In genomic region chr5:134432677-134433359, GRCh38 we compare ENCODE assay signal across 16 cellular contexts. TPM values are rescaled to one million over a fixed set of nuclear protein-coding genes. Genes with fewer than 3 reads are reported as not detected.
DNase-seq lines count a peak whose midpoint lies in the region; ATAC-seq, FAIRE-seq and TF ChIP-seq lines count a peak whose summit lies in the region.
"Had no signal": no experiment of that assay in that cellular context is flagged by ENCODE, and none has a peak within 500 bp of the region (broad histone marks: within the 10 kb centered on the region; RNA-seq: fewer than 3 reads in every experiment).

No MANE protein-coding gene starts in this region.

- H3K9me1 ChIP-seq in IMR-90 (ENCODE audit: insufficient read depth, low read length), result peaks cover 8% of the 10 kb centered on the region

- H2BK20ac ChIP-seq in IMR-90 (ENCODE audit: low read depth, low read length), result no peak overlapping the region

- no peak overlapping the region for H3K9ac ChIP-seq in IMR-90 (ENCODE audit: low read depth, low read length)
- no peak overlapping the region for H3K9ac ChIP-seq in astrocyte (ENCODE audit: low read length)

- no peak overlapping the region for H3K23ac ChIP-seq in IMR-90 (ENCODE audit: low read depth, low read length)

- WGBS in IMR-90 (ENCODE audit: extremely low coverage in 2 of 2, insufficient read length in 1 of 2), 2 experiments, result 80% methylated on average over 2 of the region's 14 CpGs; no CpG with 5 or more reads in 1 of the 2 experiments
- 34% methylated on average over 14 of the region's 14 CpGs for WGBS in right lobe of liver (ENCODE audit: insufficient coverage, low coverage, low lambda C conversion rate, missing lambda C conversion rate)

- H3K4me1 ChIP-seq in IMR-90 (ENCODE audit: control insufficient read depth, insufficient read depth, low read length) (peaks cover 18% of the 10 kb centered on the region), astrocyte (ENCODE audit: insufficient read depth, low read length) (peaks cover 19% of the 10 kb centered on the region), right lobe of liver (peaks cover 0 to 17% (median 7%) of the 10 kb centered on the region in 4 donors)

- H3K36me3 Mint-ChIP-seq in astrocyte (ENCODE audit: low read depth, unreplicated experiment), result no peaks in the 10 kb centered on the region
- H3K36me3 Mint-ChIP-seq: natural killer cell treated with Interleukin-12 subunit alpha and Interleukin-12 subunit beta and Interleukin-15 and Interleukin-18, amount 100 ng/mL, for 72 hours had no signal

- H4K8ac ChIP-seq in IMR-90 (ENCODE audit: low read depth in 2 of 2, low read length in 2 of 2), result peak overlapping the region in 1 of 2 experiments; percentile 4; a peak in 1 of 4 replicates

- H3K9me3 Mint-ChIP-seq in astrocyte (ENCODE audit: unreplicated experiment), result no peaks in the 10 kb centered on the region
- H3K9me3 Mint-ChIP-seq: natural killer cell treated with Interleukin-12 subunit alpha and Interleukin-12 subunit beta and Interleukin-15 and Interleukin-18, amount 100 ng/mL, for 72 hours had no signal

- H2AFZ ChIP-seq in IMR-90 (replicated peaks; ENCODE audit: low read length, poor library complexity), result peak overlapping the region; percentile 28
- no peak overlapping the region for H2AFZ ChIP-seq in astrocyte (ENCODE audit: low read depth, low read length)

- ATAC-seq in IMR-90 (ENCODE audit: low read depth), result no peak
- peak; percentile 8 to 60 (median 35) for ATAC-seq in right lobe of liver
- no peak for ATAC-seq in Right ventricle myocardium inferior
- ATAC-seq: natural killer cell treated with Interleukin-12 subunit alpha and Interleukin-12 subunit beta and Interleukin-15 and Interleukin-18, amount 100 ng/mL, for 72 hours had no signal

- intact Hi-C loops in IMR-90 (cut with micrococcal nuclease), result no loop called here
- intact Hi-C loops in right lobe of liver (cut with DNase I), result loop anchor here in 1 of 2 donors (5.0 kb wide), 1 partner anchor 34 kb away; no protein-coding TSS in a partner anchor
- intact Hi-C loops in Right ventricle myocardium inferior (cut with DNase I), result no loop called here

- no peaks in the 10 kb centered on the region for H3K79me2 ChIP-seq in astrocyte (ENCODE audit: insufficient read depth, low read length)

- H2AK5ac ChIP-seq in IMR-90 (ENCODE audit: low read depth, low read length), result peak overlapping the region; percentile 11; the same call in 1 of the 2 replicates

- peak overlapping the region; percentile 59 for H3K27ac Mint-ChIP-seq in astrocyte (ENCODE audit: unreplicated experiment)
- H3K27ac Mint-ChIP-seq: natural killer cell treated with Interleukin-12 subunit alpha and Interleukin-12 subunit beta and Interleukin-15 and Interleukin-18, amount 100 ng/mL, for 72 hours had no signal

- H3K27ac ChIP-seq in IMR-90 (ENCODE audit: insufficient read depth, low read length) (no peak overlapping the region), astrocyte (ENCODE audit: low read depth, low read length) (no peak overlapping the region), right lobe of liver (peak overlapping the region in 2 of 3 donors; percentile 30 to 70)
- H3K27ac ChIP-seq: left ventricle myocardium inferior, SJSA1 had no signal

- H4K5ac ChIP-seq in IMR-90 (ENCODE audit: low read depth, low read length), result no peak overlapping the region; the same call in 1 of the 2 replicates

- H3K4me2 ChIP-seq in IMR-90 (ENCODE audit: low read depth, low read length), result no peak overlapping the region
- H3K4me2 ChIP-seq in astrocyte (ENCODE audit: low read length), result peak overlapping the region; percentile 45

- TF ChIP-seq RAD21 in IMR-90 (IDR thresholded peaks at IDR 0.05; ENCODE audit: low read length), result no peak

- H2AK9ac ChIP-seq in IMR-90 (replicated peaks; ENCODE audit: low read depth, low read length, poor library complexity), result peak overlapping the region; percentile 22

- no peak for FAIRE-seq in astrocyte (lab: Jason Lieb, UNC)
- FAIRE-seq: A204.1 had no signal

- 0 out of 4 replicates have a peak, but pooled peaks cover 0 to 6% of the 10 kb centered on the region in 2 experiments for H3K79me1 ChIP-seq in IMR-90 (ENCODE audit: low read depth in 1 of 2, low read length in 2 of 2)

- no peak for TF ChIP-seq CTCF in IMR-90 (conservative IDR thresholded peaks at IDR 0.05; ENCODE audit: low read depth, low read length)
- TF ChIP-seq CTCF in astrocyte (IDR thresholded peaks at IDR 0.05; ENCODE audit: insufficient read depth, low read depth, low read length), result no peak
- no peak for TF ChIP-seq CTCF in right lobe of liver (IDR thresholded peaks at IDR 0.05)

- no peaks in the 10 kb centered on the region for H3K27me3 ChIP-seq in IMR-90 (ENCODE audit: control insufficient read depth, insufficient read depth, low read length)
- H3K27me3 ChIP-seq in astrocyte (ENCODE audit: insufficient read depth, low read length), result no peaks in the 10 kb centered on the region
- no peaks in the 10 kb centered on the region for H3K27me3 ChIP-seq in right lobe of liver
- H3K27me3 ChIP-seq: SJSA1 had no signal

- in situ Hi-C loops in IMR-90 (cut with MboI; ENCODE audit: low sequenced_read_pairs), result no loop called here

- no peak overlapping the region for H3K4me3 Mint-ChIP-seq in astrocyte (ENCODE audit: unreplicated experiment)
- H3K4me3 Mint-ChIP-seq: natural killer cell treated with Interleukin-12 subunit alpha and Interleukin-12 subunit beta and Interleukin-15 and Interleukin-18, amount 100 ng/mL, for 72 hours had no signal

- H4K91ac ChIP-seq in IMR-90 (ENCODE audit: insufficient read depth, low read depth, low read length), result no peak overlapping the region

- H3K27me3 Mint-ChIP-seq in astrocyte (ENCODE audit: low read depth, unreplicated experiment), result no peaks in the 10 kb centered on the region

- H3K36me3 ChIP-seq in IMR-90 (ENCODE audit: control insufficient read depth, insufficient read depth, low read length) (no peaks in the 10 kb centered on the region), astrocyte (ENCODE audit: insufficient read depth, low read length) (no peaks in the 10 kb centered on the region), right lobe of liver (no peaks in the 10 kb centered on the region)
- H3K36me3 ChIP-seq: left ventricle myocardium inferior, SJSA1 had no signal

- CTCF ChIA-PET in IMR-90 (lab: Yijun Ruan, JAX), result interaction anchor here (0.5 kb wide), 1 partner anchor 397 kb away, joined by 3 read pairs; no protein-coding TSS in a partner anchor

- H2BK120ac ChIP-seq in IMR-90 (ENCODE audit: low read depth, low read length), result peak overlapping the region; percentile 9

- POLR2A ChIA-PET in IMR-90 (lab: Charles Lee; ENCODE audit: unreplicated experiment), result no interaction called here

- H4K20me1 ChIP-seq in IMR-90 (ENCODE audit: insufficient read depth, low read length), result no peaks in the 10 kb centered on the region
- H4K20me1 ChIP-seq in astrocyte (ENCODE audit: insufficient read depth, low read length), result no peaks in the 10 kb centered on the region

- no peak overlapping the region for H2BK15ac ChIP-seq in IMR-90 (ENCODE audit: low read depth, low read length)

- no peaks in the 10 kb centered on the region for H3K9me3 ChIP-seq in IMR-90 (ENCODE audit: control insufficient read depth, insufficient read depth, low read length)
- no peaks in the 10 kb centered on the region for H3K9me3 ChIP-seq in astrocyte (ENCODE audit: insufficient read depth, low read depth, low read length)
- H3K9me3 ChIP-seq in right lobe of liver, result no peaks in the 10 kb centered on the region
- H3K9me3 ChIP-seq: left ventricle myocardium inferior, SJSA1 had no signal

- no peak overlapping the region for H2BK5ac ChIP-seq in IMR-90 (ENCODE audit: low read depth, low read length, poor library complexity, severe bottlenecking)

- peaks cover 32% of the 10 kb centered on the region for H3K4me1 Mint-ChIP-seq in astrocyte (ENCODE audit: low read depth, unreplicated experiment)

- TF ChIP-seq POLR2A in IMR-90 (IDR thresholded peaks at IDR 0.05; ENCODE audit: low read depth, low read length) (no peak), right lobe of liver (IDR thresholded peaks at IDR 0.05) (no peak)

- H3K4me3 ChIP-seq in IMR-90 (ENCODE audit: insufficient read depth, low read depth, low read length), result no peak overlapping the region
- H3K4me3 ChIP-seq in astrocyte (ENCODE audit: insufficient read depth, low read depth, low read length), result no peak overlapping the region
- H3K4me3 ChIP-seq in right lobe of liver, result no peak overlapping the region
- H3K4me3 ChIP-seq: left ventricle myocardium inferior, SJSA1 had no signal

- H3K4ac ChIP-seq in IMR-90 (ENCODE audit: low read depth, low read length), result no peak overlapping the region

- dilution Hi-C loops in IMR-90 (cut with HindIII; ENCODE audit: low sequenced_read_pairs, unreplicated experiment), result no loop called here

- DNase-seq in NCI-H2196 (lab: John Stamatoyannopoulos, UW; ENCODE audit: unreplicated experiment), result peak; percentile 44
- no peak for DNase-seq in NCI-H2196 treated with DMSO at 0.1 percent for 48 hours (lab: John Stamatoyannopoulos, UW; ENCODE audit: unreplicated experiment)
- peak; percentile 67 for DNase-seq in IMR-90
- peak; percentile 38 for DNase-seq in astrocyte (ENCODE audit: low read depth)
- DNase-seq in right lobe of liver, result no peak
- DNase-seq in stimulated activated naive CD4-positive, alpha-beta T cell treated with Interleukin-2 at 50 U/mL for 16 hours (lab: John Stamatoyannopoulos, UW), result no peak
- no peak for DNase-seq in ureter (ENCODE audit: low spot score)
- DNase-seq in Right ventricle myocardium inferior (ENCODE audit: missing footprints), result no peak
- DNase-seq: activated naive CD4-positive, alpha-beta T cell treated with Interleukin-2 at 50 U/mL for 16 hours; glutamatergic neuron; left ventricle myocardium inferior; MV-4-11; NCI-H82 had no signal

- H3K56ac ChIP-seq in IMR-90 (ENCODE audit: extremely low read depth, insufficient read depth, low read length), result no peak overlapping the region

- H3K14ac ChIP-seq in IMR-90 (replicated peaks; ENCODE audit: low read depth, low read length), result no peak overlapping the region

- BruUV-seq in IMR-90 (replicated peaks; lab: Mats Ljungman, UMichigan), result no TSS peak

- H3K18ac ChIP-seq in IMR-90 (ENCODE audit: low read depth, low read length), result 0 out of 2 replicates have a peak overlapping the region, but pooled peaks have one; percentile 9

TF ChIP-seq in IMR-90, 13 proteins besides CTCF, POLR2A, EP300 and RAD21:
- no peak for TF ChIP-seq SMC3 (IDR thresholded peaks at IDR 0.05; ENCODE audit: low read depth, low read length)
- 0 out of 2 replicates have a peak, but pooled peaks have one; percentile 12 for TF ChIP-seq FOS (IDR thresholded peaks at IDR 0.05; ENCODE audit: low read depth, low read length)
TF ChIP-seq in IMR-90: peak in this region for 1.

RNA-seq across cellular contexts. Expression of gene CDKN2AIPNL, which starts 21.1 kb away (rescaled TPM):
- total RNA-seq in IMR-90 (2012; rRNA removed) (18.1 and 27.5 TPM in 2 replicates), astrocyte (22.1 and 22.8 TPM in 2 replicates), right lobe of liver (10 to 100 TPM in 2 of 6 experiments, 1 to 10 TPM in 4; 5.1 to 10.8 (median 7.8) TPM), ureter (23.5 TPM), Right ventricle myocardium inferior (45.7 TPM)
- polyA plus RNA-seq in IMR-90 (2012; rRNA removed), result 11.1 and 14.0 TPM in 2 replicates
- polyA plus RNA-seq in IMR-90 (2012; cell fraction: cytosol; rRNA removed), result 10.8 and 11.5 TPM in 2 replicates
- polyA plus RNA-seq in IMR-90 (2012; cell fraction: nucleus; rRNA removed; ENCODE audit: low replicate concordance), result 2.3 and 5.1 TPM in 2 replicates

Comparison
In these comparisons a context has a peak if more than half of its experiments do, and no peak if none do; other contexts are left out.
1. DNase-seq: peak in NCI-H2196 (single experiment), IMR-90 (single experiment) and astrocyte (single experiment); none in NCI-H2196 treated with DMSO at 0.1 percent for 48 hours (single experiment), right lobe of liver (0 of 3), stimulated activated naive CD4-positive, alpha-beta T cell treated with Interleukin-2 at 50 U/mL for 16 hours (single experiment), ureter (single experiment) and Right ventricle myocardium inferior (single experiment).
2. ATAC-seq: peak in right lobe of liver (4 of 4); none in IMR-90 (single experiment) and Right ventricle myocardium inferior (single experiment).
3. H3K27ac ChIP-seq: peak in right lobe of liver (2 of 3); none in IMR-90 (single experiment) and astrocyte (single experiment).